In the genomic region with DNA sequence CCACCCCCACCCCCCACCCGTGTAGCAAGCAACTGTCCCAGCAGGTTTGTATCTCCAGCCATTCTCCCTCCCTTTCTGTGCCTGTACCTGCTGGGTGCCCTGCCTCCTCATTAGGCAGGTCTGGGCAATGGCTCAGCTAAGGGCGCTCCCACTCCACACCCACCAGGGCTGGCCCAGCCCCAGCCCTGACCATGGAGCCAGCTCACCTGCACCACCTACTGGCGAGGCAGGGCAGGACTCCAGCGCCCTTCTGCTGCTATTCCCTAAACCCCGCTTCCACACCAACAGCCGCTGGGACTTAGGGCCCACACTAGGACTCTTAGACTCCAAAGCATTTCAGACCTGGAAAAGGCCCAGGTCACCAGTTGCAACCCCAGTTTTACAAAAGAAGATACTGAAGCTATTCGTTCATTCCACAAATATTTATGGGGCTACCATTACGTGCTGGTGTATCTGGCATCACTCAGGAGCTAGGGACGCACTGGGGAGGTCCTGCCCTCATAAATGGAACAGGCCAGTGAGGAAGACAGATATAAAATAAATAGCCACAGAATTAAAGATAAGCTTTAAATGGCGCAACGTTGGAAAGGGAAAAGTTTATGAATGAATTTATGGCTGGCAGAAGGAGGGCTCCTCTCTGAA, we compare ENCODE assay signal across 9 cellular contexts. TPM values are rescaled to one million over a fixed set of nuclear protein-coding genes. Genes with fewer than 3 reads are reported as not detected.
DNase-seq lines count a peak whose midpoint lies in the region; ATAC-seq, FAIRE-seq and TF ChIP-seq lines count a peak whose summit lies in the region.
"Had no signal": no experiment of that assay in that cellular context is flagged by ENCODE, and none has a peak within 500 bp of the region (broad histone marks: within the 10 kb centered on the region; RNA-seq: fewer than 3 reads in every experiment).

No MANE protein-coding gene starts in this region.

- H3K27me3 Mint-ChIP-seq in activated CD4-positive, alpha-beta T cell treated with anti-CD3 and anti-CD28 coated beads for 36 hours = peaks cover 3% of the 10 kb centered on the region

- no peaks in the 10 kb centered on the region for H3K4me1 ChIP-seq in endothelial cell of umbilical vein (ENCODE audit: control insufficient read depth, extremely low read depth, insufficient read depth, low read length)
- H3K4me1 ChIP-seq in kidney (ENCODE audit: control insufficient read depth in 1 of 2, insufficient read depth in 1 of 2, low read depth in 1 of 2, low read length in 2 of 2) = no peaks in the 10 kb centered on the region

- H3K27ac Mint-ChIP-seq in activated CD4-positive, alpha-beta T cell treated with anti-CD3 and anti-CD28 coated beads for 36 hours = no peak overlapping the region

- H2AFZ ChIP-seq in endothelial cell of umbilical vein (ENCODE audit: low read depth, low read length) = no peak overlapping the region

- CTCF ChIA-PET in activated CD4-positive, alpha-beta T cell treated with anti-CD3 and anti-CD28 coated beads for 36 hours (lab: Charles Lee) = interaction anchor here (0.5 to 1.9 kb wide), 9 partner anchors 14 to 377 kb away, joined by 3 to 5 read pairs (median 3); partner anchors contain the start of gene PGLYRP3
- CTCF ChIA-PET in endothelial cell of umbilical vein (lab: Charles Lee) = interaction anchor here (0.6 to 1.6 kb wide), 4 partner anchors 8 to 21 kb away, joined by 3 to 6 read pairs (median 4); no protein-coding TSS in a partner anchor

- H3K4me1 Mint-ChIP-seq in activated CD4-positive, alpha-beta T cell treated with anti-CD3 and anti-CD28 coated beads for 36 hours = peaks cover 23% of the 10 kb centered on the region

- H3K4me2 ChIP-seq in endothelial cell of umbilical vein (ENCODE audit: insufficient read depth, low read length) = no peak overlapping the region

- H3K9ac ChIP-seq in endothelial cell of umbilical vein (replicated peaks; ENCODE audit: extremely low read depth, insufficient read depth, low read length) = no peak overlapping the region
- H3K9ac ChIP-seq in kidney (ENCODE audit: low read length in 2 of 2) = no peak overlapping the region

- H3K36me3 ChIP-seq in endothelial cell of umbilical vein (ENCODE audit: control insufficient read depth in 2 of 2, extremely low read depth in 1 of 2, insufficient read depth in 2 of 2, low read length in 2 of 2) = no peaks in the 10 kb centered on the region
- H3K36me3 ChIP-seq in kidney (ENCODE audit: control insufficient read depth in 1 of 2, insufficient read depth in 2 of 2, low read length in 2 of 2) = no peaks in the 10 kb centered on the region

- no peak for TF ChIP-seq POLR2A in endothelial cell of umbilical vein (IDR thresholded peaks at IDR 0.05; ENCODE audit: low read depth, low read length)

- no TSS peak for BruUV-seq in endothelial cell of umbilical vein (replicated peaks; lab: Mats Ljungman, UMichigan)

- no peak for FAIRE-seq in endothelial cell of umbilical vein (lab: Jason Lieb, UNC)
- FAIRE-seq in kidney (lab: Jason Lieb, UNC) = no peak

- POLR2A ChIA-PET in activated CD4-positive, alpha-beta T cell treated with anti-CD3 and anti-CD28 coated beads for 36 hours (lab: Charles Lee) = no interaction called here
- POLR2A ChIA-PET in endothelial cell of umbilical vein (lab: Charles Lee) = no interaction called here

- ATAC-seq in activated CD4-positive, alpha-beta T cell treated with anti-CD3 and anti-CD28 coated beads for 36 hours = peak; percentile 51

- intact Hi-C loops in activated CD4-positive, alpha-beta T cell treated with anti-CD3 and anti-CD28 coated beads for 36 hours (cut with DNase I, micrococcal nuclease) = no loop called here
- intact Hi-C loops in endothelial cell of umbilical vein (cut with micrococcal nuclease) = no loop called here
- intact Hi-C loops in kidney (cut with DNase I) = no loop called here

- H3K9me3 Mint-ChIP-seq in activated CD4-positive, alpha-beta T cell treated with anti-CD3 and anti-CD28 coated beads for 36 hours (ENCODE audit: low read depth) = no peaks in the 10 kb centered on the region

- H3K4me3 Mint-ChIP-seq in activated CD4-positive, alpha-beta T cell treated with anti-CD3 and anti-CD28 coated beads for 36 hours = no peak overlapping the region

- H3K9me1 ChIP-seq in endothelial cell of umbilical vein (replicated peaks; ENCODE audit: control insufficient read depth, extremely low read depth, insufficient read depth, low read length) = no peaks in the 10 kb centered on the region

- no peak overlapping the region for H3K27ac ChIP-seq in endothelial cell of umbilical vein (ENCODE audit: insufficient read depth, low read depth, low read length)
- no peak overlapping the region for H3K27ac ChIP-seq in kidney (ENCODE audit: low read depth in 2 of 2, low read length in 2 of 2)

- dilution Hi-C loops in endothelial cell of umbilical vein (cut with MboI; ENCODE audit: extremely low pct_ligation_motif_present, low sequenced_read_pairs) = no loop called here

- no peaks in the 10 kb centered on the region for H3K36me3 Mint-ChIP-seq in activated CD4-positive, alpha-beta T cell treated with anti-CD3 and anti-CD28 coated beads for 36 hours (ENCODE audit: low read depth)

- no peaks in the 10 kb centered on the region for H3K9me3 ChIP-seq in endothelial cell of umbilical vein (replicated peaks; ENCODE audit: control insufficient read depth, insufficient read depth, low read length)
- H3K9me3 ChIP-seq in kidney (ENCODE audit: control insufficient read depth in 1 of 2, low read length in 2 of 2) = no peaks in the 10 kb centered on the region

- peak; percentile 40 to 64 for TF ChIP-seq CTCF in endothelial cell of umbilical vein (IDR thresholded peaks at IDR 0.05; ENCODE audit: extremely low read depth in 1 of 2, insufficient read depth in 1 of 2, low read depth in 1 of 2, low read length in 2 of 2)
- TF ChIP-seq CTCF in kidney (IDR thresholded peaks at IDR 0.05; ENCODE audit: borderline replicate concordance, extremely low read depth, insufficient read depth) = no peak

- H3K4me3 ChIP-seq in endothelial cell of umbilical vein (replicated peaks in 1 of 3; ENCODE audit: insufficient read depth in 1 of 3, low read depth in 1 of 3, low read length in 3 of 3) (no peak overlapping the region), kidney (ENCODE audit: low read length in 2 of 2) (no peak overlapping the region)

- no peaks in the 10 kb centered on the region for H3K27me3 ChIP-seq in endothelial cell of umbilical vein (ENCODE audit: control insufficient read depth in 2 of 2, insufficient read depth in 2 of 2, low read length in 2 of 2)

- no peaks in the 10 kb centered on the region for H3K79me2 ChIP-seq in endothelial cell of umbilical vein (ENCODE audit: control insufficient read depth, insufficient read depth, low read length)

- DNase-seq in activated CD4-positive, alpha-beta T cell treated with anti-CD3 and anti-CD28 coated beads for 36 hours = peak; percentile 57
- DNase-seq in activated CD4-positive, alpha-beta T cell treated with anti-CD3 and anti-CD28 coated beads for 1 hour = no peak
- peak; percentile 16 for DNase-seq in NCI-H1105 (lab: John Stamatoyannopoulos, UW)
- no peak for DNase-seq in endothelial cell of umbilical vein (ENCODE audit: low read depth, low spot score)
- peak; percentile 8 for DNase-seq in stimulated activated CD8-positive, alpha-beta memory T cell treated with anti-CD3 and anti-CD28 coated beads, Interleukin-4, amount 100 ng/mL, for 24 hours (ENCODE audit: low read depth)
- DNase-seq in kidney = no peak
- no peak for DNase-seq in C1 segment of cervical spinal cord (lab: John Stamatoyannopoulos, UW)
- DNase-seq in RKO (ENCODE audit: low spot score) = no peak

- H4K20me1 ChIP-seq in endothelial cell of umbilical vein (replicated peaks; ENCODE audit: control insufficient read depth, extremely low read depth, insufficient read depth, low read length) = no peaks in the 10 kb centered on the region

TF ChIP-seq in endothelial cell of umbilical vein, 7 proteins besides CTCF, POLR2A, EP300 and RAD21 (continues in another document):
- no peak for TF ChIP-seq MYC (IDR thresholded peaks at IDR 0.05; ENCODE audit: low read depth, low read length)
- TF ChIP-seq FOS (IDR thresholded peaks at IDR 0.05; ENCODE audit: borderline replicate concordance, insufficient read depth, low read length) = no peak

RNA-seq across cellular contexts. Expression of gene PGLYRP3, which starts 24.0 kb away (rescaled TPM):
- total RNA-seq in activated CD4-positive, alpha-beta T cell treated with anti-CD3 and anti-CD28 coated beads for 36 hours = not detected
- not detected in 2 replicates for total RNA-seq in endothelial cell of umbilical vein
- polyA plus RNA-seq in endothelial cell of umbilical vein = not detected in 2 replicates
- polyA plus RNA-seq in endothelial cell of umbilical vein (2011; cell fraction: cytosol; rRNA removed) = not detected in 2 replicates
- polyA plus RNA-seq in endothelial cell of umbilical vein (2011; cell fraction: nucleus; rRNA removed) = not detected in 2 replicates
- not detected in 2 replicates for polyA plus RNA-seq in endothelial cell of umbilical vein (2012)
- polyA minus RNA-seq in endothelial cell of umbilical vein = not detected in 2 replicates
- not detected for polyA minus RNA-seq in endothelial cell of umbilical vein (2011; cell fraction: cytosol; rRNA and poly(A)+ RNA removed)
- not detected in 2 replicates for polyA minus RNA-seq in endothelial cell of umbilical vein (2011; cell fraction: nucleus; rRNA and poly(A)+ RNA removed)
- not detected for total RNA-seq in kidney
- not detected for polyA plus RNA-seq in kidney (ENCODE audit: insufficient read depth, low read depth, low replicate concordance)
- total RNA-seq: pulmonary artery endothelial cell had no signal

RNA-seq across cellular contexts. Expression of gene LORICRIN, which starts 29.3 kb away (rescaled TPM):
- total RNA-seq in activated CD4-positive, alpha-beta T cell treated with anti-CD3 and anti-CD28 coated beads for 36 hours = not detected
- total RNA-seq in endothelial cell of umbilical vein (not detected in 2 replicates), kidney (not detected)
- polyA plus RNA-seq in endothelial cell of umbilical vein (not detected in 2 replicates), kidney (ENCODE audit: insufficient read depth, low read depth, low replicate concordance) (not detected)
- polyA plus RNA-seq in endothelial cell of umbilical vein (2011; cell fraction: cytosol; rRNA removed) = not detected in 2 replicates
- not detected in 2 replicates for polyA plus RNA-seq in endothelial cell of umbilical vein (2011; cell fraction: nucleus; rRNA removed)
- not detected in 2 replicates for polyA plus RNA-seq in endothelial cell of umbilical vein (2012)
- polyA minus RNA-seq in endothelial cell of umbilical vein = not detected in 2 replicates
- polyA minus RNA-seq in endothelial cell of umbilical vein (2011; cell fraction: cytosol; rRNA and poly(A)+ RNA removed) = not detected
- polyA minus RNA-seq in endothelial cell of umbilical vein (2011; cell fraction: nucleus; rRNA and poly(A)+ RNA removed) = not detected in 2 replicates
- total RNA-seq: pulmonary artery endothelial cell had no signal

RNA-seq across cellular contexts. Expression of gene PGLYRP4, which starts 59.9 kb away (rescaled TPM):
- total RNA-seq in activated CD4-positive, alpha-beta T cell treated with anti-CD3 and anti-CD28 coated beads for 36 hours = under 1 TPM in 1 of 2 experiments, not detected in 1; 0.09 TPM
- total RNA-seq in endothelial cell of umbilical vein = not detected in 2 replicates
- not detected in 2 replicates for polyA plus RNA-seq in endothelial cell of umbilical vein
- not detected in 2 replicates for polyA plus RNA-seq in endothelial cell of umbilical vein (2011; cell fraction: cytosol; rRNA removed)
- not detected in 2 replicates for polyA plus RNA-seq in endothelial cell of umbilical vein (2011; cell fraction: nucleus; rRNA removed)
- polyA plus RNA-seq in endothelial cell of umbilical vein (2012) = not detected in 2 replicates
- polyA minus RNA-seq in endothelial cell of umbilical vein = not detected in 2 replicates
- not detected for polyA minus RNA-seq in endothelial cell of umbilical vein (2011; cell fraction: cytosol; rRNA and poly(A)+ RNA removed)
- not detected in 2 replicates for polyA minus RNA-seq in endothelial cell of umbilical vein (2011; cell fraction: nucleus; rRNA and poly(A)+ RNA removed)
- total RNA-seq in kidney = not detected
- polyA plus RNA-seq in kidney (ENCODE audit: insufficient read depth, low read depth, low replicate concordance) = not detected
- total RNA-seq: pulmonary artery endothelial cell had no signal

Comparison
In these comparisons a context has a peak if more than half of its experiments do, and no peak if none do; other contexts are left out.
1. DNase-seq: peak in activated CD4-positive, alpha-beta T cell treated with anti-CD3 and anti-CD28 coated beads for 36 hours (single experiment), NCI-H1105 (single experiment) and stimulated activated CD8-positive, alpha-beta memory T cell treated with anti-CD3 and anti-CD28 coated beads, Interleukin-4, amount 100 ng/mL, for 24 hours (single experiment); none in activated CD4-positive, alpha-beta T cell treated with anti-CD3 and anti-CD28 coated beads for 1 hour (single experiment), endothelial cell of umbilical vein (single experiment), kidney (single experiment), C1 segment of cervical spinal cord (0 of 14) and RKO (single experiment).